Comparison of ENCODE assay signal across 21 cellular contexts in the genomic region with DNA sequence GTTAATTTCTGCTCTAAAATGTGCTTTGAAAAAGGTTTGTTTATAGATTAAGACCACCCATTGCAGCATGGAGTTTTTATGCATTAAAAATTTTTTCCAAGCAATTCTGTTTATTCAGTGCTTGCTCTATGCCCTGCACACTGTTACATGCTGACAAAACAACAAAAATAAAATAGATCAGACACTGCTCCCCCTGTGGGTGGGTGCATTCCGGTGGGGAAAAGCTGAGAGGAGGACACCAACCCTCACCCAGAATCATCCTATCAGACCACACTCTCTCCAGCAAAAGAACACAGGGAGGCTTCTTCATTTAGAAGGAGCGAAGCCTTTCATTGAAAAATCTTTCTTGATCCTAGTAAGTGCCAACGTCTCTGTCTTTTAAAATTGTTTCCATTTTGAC.
"Had no signal": no experiment of that assay in that cellular context is flagged by ENCODE, and none has a peak within 500 bp of the region (broad histone marks: within the 10 kb centered on the region; RNA-seq: fewer than 3 reads in every experiment).

No MANE protein-coding gene starts in this region.

- H3K9me3 Mint-ChIP-seq: activated CD4-positive, alpha-beta memory T cell treated with anti-CD3 and anti-CD28 coated beads for 36 hours; effector memory CD8-positive, alpha-beta T cell; stimulated activated naive CD8-positive, alpha-beta T cell treated with anti-CD3 and anti-CD28 coated beads, Interleukin-15, Interleukin-2, amounts not matched to agents 100 ng/mL and 50 ng/mL, for 24 hours had no signal

- H3K4me3 ChIP-seq: cardiac muscle cell, left lung, ovary, psoas muscle, skin epidermis, transverse colon, vagina had no signal

- H3K27ac Mint-ChIP-seq: activated CD4-positive, alpha-beta memory T cell treated with anti-CD3 and anti-CD28 coated beads for 36 hours; activated naive CD8-positive, alpha-beta T cell; effector memory CD8-positive, alpha-beta T cell; naive B cell; stimulated activated naive CD8-positive, alpha-beta T cell treated with anti-CD3 and anti-CD28 coated beads, Interleukin-15, Interleukin-2, amounts not matched to agents 100 ng/mL and 50 ng/mL, for 24 hours had no signal

- H3K4me3 Mint-ChIP-seq: activated CD4-positive, alpha-beta memory T cell treated with anti-CD3 and anti-CD28 coated beads for 36 hours; activated naive CD8-positive, alpha-beta T cell; effector memory CD8-positive, alpha-beta T cell; naive B cell; stimulated activated naive CD8-positive, alpha-beta T cell treated with anti-CD3 and anti-CD28 coated beads, Interleukin-15, Interleukin-2, amounts not matched to agents 100 ng/mL and 50 ng/mL, for 24 hours had no signal

- H3K9me3 ChIP-seq: left lung, ovary, psoas muscle, transverse colon, vagina had no signal

- H3K36me3 ChIP-seq: cardiac muscle cell, left lung, ovary, transverse colon, vagina had no signal

- H3K4me1 Mint-ChIP-seq: naive B cell had no signal

- DNase-seq: activated CD4-positive, alpha-beta memory T cell treated with anti-CD3 and anti-CD28 coated beads for 36 hours; activated CD4-positive, alpha-beta T cell treated with anti-CD3 and anti-CD28 coated beads for 4 hours; amniotic stem cell; effector memory CD8-positive, alpha-beta T cell; foreskin keratinocyte; glutamatergic neuron; hypothalamus; islet precursor cell; left lung; naive B cell; ovary; stimulated activated CD4-positive, alpha-beta T cell treated with anti-CD3 and anti-CD28 coated beads, Interleukin-15, amount 100 ng/mL, for 24 hours; stimulated activated CD4-positive, alpha-beta T cell treated with anti-CD3 and anti-CD28 coated beads, Interleukin-2, amount 100 ng/mL, for 48 hours; T-helper 2 cell; transverse colon had no signal

- H3K4me1 ChIP-seq: foreskin keratinocyte, left lung, psoas muscle, transverse colon, vagina had no signal

- H3K27me3 ChIP-seq: cardiac muscle cell, foreskin keratinocyte, left lung, ovary, transverse colon, vagina had no signal

- H3K36me3 Mint-ChIP-seq: activated CD4-positive, alpha-beta memory T cell treated with anti-CD3 and anti-CD28 coated beads for 36 hours; activated naive CD8-positive, alpha-beta T cell; naive B cell had no signal

- H3K27ac ChIP-seq: cardiac muscle cell, foreskin keratinocyte, left lung, ovary, psoas muscle, transverse colon, vagina had no signal
